11 cellular contexts compared by ENCODE assay signal in genomic region chr12:39723831-39724230, GRCh38.
A peak's percentile ranks its signal among the peaks of the same experiment; 100 is the strongest.
DNase-seq lines count a peak whose midpoint lies in the region; ATAC-seq lines count a peak whose summit lies in the region.
"Had no signal": no experiment of that assay in that cellular context is flagged by ENCODE, and none has a peak within 500 bp of the region (broad histone marks: within the 10 kb centered on the region; RNA-seq: fewer than 3 reads in every experiment).

No MANE protein-coding gene starts in this region.

- peaks cover 2% of the 10 kb centered on the region for H3K36me3 Mint-ChIP-seq in activated CD8-positive, alpha-beta memory T cell treated with anti-CD3 and anti-CD28 coated beads, Interleukin-2, amount 10 ng/mL, durations not matched to agents 7 days and 5 days
- H3K36me3 Mint-ChIP-seq in central memory CD8-positive, alpha-beta T cell (ENCODE audit: insufficient read depth): no peaks in the 10 kb centered on the region
- H3K36me3 Mint-ChIP-seq: brain had no signal

- H3K4me1 Mint-ChIP-seq in activated CD8-positive, alpha-beta memory T cell treated with anti-CD3 and anti-CD28 coated beads, Interleukin-2, amount 10 ng/mL, durations not matched to agents 7 days and 5 days: peaks cover 27% of the 10 kb centered on the region
- peaks cover 10% of the 10 kb centered on the region for H3K4me1 Mint-ChIP-seq in central memory CD8-positive, alpha-beta T cell

- ATAC-seq in activated CD8-positive, alpha-beta memory T cell treated with anti-CD3 and anti-CD28 coated beads, Interleukin-2, amount 10 ng/mL, durations not matched to agents 7 days and 5 days: peak; percentile 85
- peak; percentile 73 for ATAC-seq in central memory CD8-positive, alpha-beta T cell (replicated peaks; ENCODE audit: extremely low read depth, poor library complexity, severe bottlenecking)

- H3K4me3 Mint-ChIP-seq in activated CD8-positive, alpha-beta memory T cell treated with anti-CD3 and anti-CD28 coated beads, Interleukin-2, amount 10 ng/mL, durations not matched to agents 7 days and 5 days: no peak overlapping the region
- no peak overlapping the region for H3K4me3 Mint-ChIP-seq in central memory CD8-positive, alpha-beta T cell
- H3K4me3 Mint-ChIP-seq: brain had no signal

- CTCF ChIA-PET in activated CD8-positive, alpha-beta memory T cell treated with anti-CD3 and anti-CD28 coated beads, Interleukin-2, amount 10 ng/mL, durations not matched to agents 7 days and 5 days (lab: Charles Lee): no interaction called here

- H3K27ac Mint-ChIP-seq in activated CD8-positive, alpha-beta memory T cell treated with anti-CD3 and anti-CD28 coated beads, Interleukin-2, amount 10 ng/mL, durations not matched to agents 7 days and 5 days: peak overlapping the region; percentile 31
- no peak overlapping the region for H3K27ac Mint-ChIP-seq in central memory CD8-positive, alpha-beta T cell (ENCODE audit: low read depth)
- H3K27ac Mint-ChIP-seq: brain had no signal

- no peaks in the 10 kb centered on the region for H3K9me3 Mint-ChIP-seq in activated CD8-positive, alpha-beta memory T cell treated with anti-CD3 and anti-CD28 coated beads, Interleukin-2, amount 10 ng/mL, durations not matched to agents 7 days and 5 days (ENCODE audit: low read depth)
- H3K9me3 Mint-ChIP-seq in central memory CD8-positive, alpha-beta T cell: no peaks in the 10 kb centered on the region

- DNase-seq in activated CD8-positive, alpha-beta memory T cell treated with anti-CD3 and anti-CD28 coated beads, Interleukin-2, amount 10 ng/mL, durations not matched to agents 7 days and 5 days: peak; percentile 58
- DNase-seq in activated CD8-positive, alpha-beta memory T cell treated with anti-CD3 and anti-CD28 coated beads, Interleukin-2, amount 50 U/mL, for 48 hours: no peak
- DNase-seq in NCI-H446 (lab: John Stamatoyannopoulos, UW) (peak; percentile 77 to 86), smooth muscle cell of the brain vasculature (ENCODE audit: low read depth, low spot score) (peak; percentile 9), nucleus accumbens (lab: John Stamatoyannopoulos, UW) (no peak), NCI-H2029 (lab: John Stamatoyannopoulos, UW) (no peak), UCSD-AML1 (lab: John Stamatoyannopoulos, UW; ENCODE audit: unreplicated experiment) (no peak)
- DNase-seq in central memory CD8-positive, alpha-beta T cell (ENCODE audit: low spot score in 2 of 2): no peak
- DNase-seq: stimulated activated CD4-positive, alpha-beta T cell treated with anti-CD3 and anti-CD28 coated beads, Interleukin-1b, Interleukin-23, amount 100 ng/mL, for 48 hours; WERI-Rb-1 had no signal

- no peaks in the 10 kb centered on the region for H3K27me3 Mint-ChIP-seq in activated CD8-positive, alpha-beta memory T cell treated with anti-CD3 and anti-CD28 coated beads, Interleukin-2, amount 10 ng/mL, durations not matched to agents 7 days and 5 days
- H3K27me3 Mint-ChIP-seq in central memory CD8-positive, alpha-beta T cell: no peaks in the 10 kb centered on the region

Comparison
In these comparisons a context has a peak if more than half of its experiments do, and no peak if none do; other contexts are left out.
1. DNase-seq: peak in activated CD8-positive, alpha-beta memory T cell treated with anti-CD3 and anti-CD28 coated beads, Interleukin-2, amount 10 ng/mL, durations not matched to agents 7 days and 5 days (single experiment), NCI-H446 (2 of 2) and smooth muscle cell of the brain vasculature (single experiment); none in activated CD8-positive, alpha-beta memory T cell treated with anti-CD3 and anti-CD28 coated beads, Interleukin-2, amount 50 U/mL, for 48 hours (single experiment), central memory CD8-positive, alpha-beta T cell (0 of 2), nucleus accumbens (0 of 56), NCI-H2029 (single experiment) and UCSD-AML1 (single experiment).